ENCODE assay signal across 8 cellular contexts in the genomic region with DNA sequence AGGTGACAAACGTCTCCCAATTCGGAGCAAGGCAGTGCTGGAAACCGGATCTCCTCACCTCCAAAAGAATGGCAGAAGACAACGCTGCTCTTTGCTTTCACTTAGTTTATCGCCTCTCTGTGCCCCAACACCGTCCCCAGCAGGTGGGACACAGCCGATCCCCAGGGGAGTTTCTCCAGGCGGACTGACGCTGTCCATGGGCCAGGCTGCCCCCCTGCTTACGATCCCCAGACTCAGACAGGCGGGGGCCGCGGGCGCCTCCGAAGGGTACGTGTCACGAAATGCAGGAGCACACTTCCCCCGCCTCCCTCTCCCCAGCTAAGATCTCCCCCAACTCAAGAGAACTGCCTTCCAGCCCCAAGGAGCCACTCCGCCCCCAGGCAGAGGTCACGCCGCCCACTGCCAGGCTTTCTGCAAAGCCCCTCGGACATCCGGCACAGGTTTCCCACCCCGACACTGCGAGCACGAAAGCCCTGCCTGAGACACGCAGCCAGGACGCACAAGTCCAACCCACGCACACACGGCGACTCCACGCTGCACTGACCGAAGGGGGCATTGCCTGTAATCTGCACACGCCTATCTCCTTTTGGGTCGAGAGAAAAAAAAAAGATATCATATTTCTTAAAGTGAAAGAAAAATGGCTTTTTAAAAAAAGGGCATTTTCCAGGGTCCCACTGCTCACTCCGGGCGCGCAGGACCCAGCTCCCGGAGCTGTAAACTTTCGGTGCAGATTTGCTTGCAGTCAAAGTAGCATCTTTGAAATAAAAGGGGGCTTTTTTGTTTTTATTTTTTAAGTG. TPM values are rescaled to one million over a fixed set of nuclear protein-coding genes. Genes with fewer than 3 reads are reported as not detected.
DNase-seq lines count a peak whose midpoint lies in the region; ATAC-seq and TF ChIP-seq lines count a peak whose summit lies in the region.

No MANE protein-coding gene starts in this region.

- peaks cover 8 to 34% (median 13%) of the 10 kb centered on the region in 4 donors for H3K36me3 ChIP-seq in esophagus muscularis mucosa
- no peaks in the 10 kb centered on the region for H3K36me3 ChIP-seq in mucosa of descending colon (ENCODE audit: low read depth)
- H3K36me3 ChIP-seq in upper lobe of right lung = peaks cover 21% of the 10 kb centered on the region

- no peak for TF ChIP-seq POLR2A in esophagus muscularis mucosa (IDR thresholded peaks at IDR 0.05; ENCODE audit: low read depth)

- no peak for TF ChIP-seq EP300 in esophagus muscularis mucosa (IDR thresholded peaks at IDR 0.05)

- peaks cover 17% of the 10 kb centered on the region for H3K4me1 Mint-ChIP-seq in T-helper 2 cell treated with Interferon-gamma antibody and Interleukin-4, amounts not matched to agents 5 μg/mL and 100 μg/mL, for 36 hours (ENCODE audit: low read depth)

- no peaks in the 10 kb centered on the region for H3K9me3 Mint-ChIP-seq in T-helper 2 cell treated with Interferon-gamma antibody and Interleukin-4, amounts not matched to agents 5 μg/mL and 100 μg/mL, for 36 hours

- peak in 1 of 3 experiments; percentile 18 for TF ChIP-seq CTCF in esophagus muscularis mucosa (IDR thresholded peaks at IDR 0.05)
- no peak for TF ChIP-seq CTCF in mucosa of descending colon (IDR thresholded peaks at IDR 0.05)
- peak; percentile 34 for TF ChIP-seq CTCF in upper lobe of right lung (IDR thresholded peaks at IDR 0.05)

- H3K4me3 ChIP-seq in esophagus muscularis mucosa = peak overlapping the region; percentile 79 to 96 (median 88)
- peak overlapping the region; percentile 94 for H3K4me3 ChIP-seq in mucosa of descending colon
- peak overlapping the region; percentile 84 for H3K4me3 ChIP-seq in upper lobe of right lung

- H3K27me3 ChIP-seq in esophagus muscularis mucosa (no peaks in the 10 kb centered on the region), upper lobe of right lung (no peaks in the 10 kb centered on the region)

- no peak overlapping the region for H3K4me3 Mint-ChIP-seq in T-helper 2 cell treated with Interferon-gamma antibody and Interleukin-4, amounts not matched to agents 5 μg/mL and 100 μg/mL, for 36 hours

- H3K27me3 Mint-ChIP-seq in T-helper 2 cell treated with Interferon-gamma antibody and Interleukin-4, amounts not matched to agents 5 μg/mL and 100 μg/mL, for 36 hours (ENCODE audit: low read depth) = peaks cover 32% of the 10 kb centered on the region

- H3K36me3 Mint-ChIP-seq in T-helper 2 cell treated with Interferon-gamma antibody and Interleukin-4, amounts not matched to agents 5 μg/mL and 100 μg/mL, for 36 hours (ENCODE audit: low read depth) = no peaks in the 10 kb centered on the region

- H3K27ac ChIP-seq in esophagus muscularis mucosa (replicated peaks in 1 of 4) (peak overlapping the region; percentile 89 to 94 (median 91)), upper lobe of right lung (peak overlapping the region; percentile 95)

- intact Hi-C loops in esophagus muscularis mucosa (cut with DNase I) = loop anchor here (10.0 kb wide), 1 partner anchor 934 kb away; the partner anchor contains the start of gene RBM26
- intact Hi-C loops in mucosa of descending colon (cut with DNase I, micrococcal nuclease) = loop anchor here in 1 of 2 donors (5.0 kb wide), 1 partner anchor 207 kb away; no protein-coding TSS in a partner anchor
- intact Hi-C loops in upper lobe of right lung (cut with DNase I) = no loop called here

- H3K9me3 ChIP-seq in esophagus muscularis mucosa (no peaks in the 10 kb centered on the region), mucosa of descending colon (no peaks in the 10 kb centered on the region), upper lobe of right lung (no peaks in the 10 kb centered on the region)

- H3K4me1 ChIP-seq in esophagus muscularis mucosa (peaks cover 21 to 42% (median 37%) of the 10 kb centered on the region in 4 donors), mucosa of descending colon (ENCODE audit: low read depth) (peaks cover 14% of the 10 kb centered on the region), upper lobe of right lung (peaks cover 33% of the 10 kb centered on the region)

- H3K27ac Mint-ChIP-seq in T-helper 2 cell treated with Interferon-gamma antibody and Interleukin-4, amounts not matched to agents 5 μg/mL and 100 μg/mL, for 36 hours = no peak overlapping the region

- peak; percentile 23 for ATAC-seq in HG03432 (IDR thresholded peaks at IDR 0.05; ENCODE audit: unreplicated experiment)
- ATAC-seq in mucosa of descending colon = peak; percentile 8
- peak; percentile 56 for ATAC-seq in upper lobe of right lung

- peak; percentile 10 for DNase-seq in NCI-H345 (lab: John Stamatoyannopoulos, UW)
- DNase-seq in NCI-H345 treated with DMSO at 0.1 percent for 48 hours (lab: John Stamatoyannopoulos, UW; ENCODE audit: unreplicated experiment) = no peak
- peak; percentile 6 for DNase-seq in T-helper 2 cell treated with Interferon-gamma antibody and Interleukin-4, amounts not matched to agents 5 μg/mL and 100 μg/mL, for 36 hours (ENCODE audit: low spot score)
- DNase-seq in esophagus muscularis mucosa (ENCODE audit: extremely low spot score) = peak; percentile 93
- peak; percentile 68 to 79 (median 73) for DNase-seq in mucosa of descending colon
- peak; percentile 91 for DNase-seq in upper lobe of right lung
- no peak for DNase-seq in NCI-H2029 treated with DMSO at 0.1 percent for 48 hours (lab: John Stamatoyannopoulos, UW)

- WGBS in esophagus muscularis mucosa = under 1% methylated on average over 26 of the region's 40 CpGs

RNA-seq across cellular contexts. Expression of gene SPRY2, which starts 1.9 kb away (rescaled TPM):
- total RNA-seq in esophagus muscularis mucosa (10 to 100 TPM; 44.3 to 46.1 (median 44.7) TPM), mucosa of descending colon (10 to 100 TPM; 47.8 to 51.3 (median 50.9) TPM), upper lobe of right lung (55.3 TPM)

Comparison
In these comparisons a context has a peak if more than half of its experiments do, and no peak if none do; other contexts are left out.
1. DNase-seq: peak in NCI-H345 (single experiment), T-helper 2 cell treated with Interferon-gamma antibody and Interleukin-4, amounts not matched to agents 5 μg/mL and 100 μg/mL, for 36 hours (single experiment), esophagus muscularis mucosa (single experiment), mucosa of descending colon (3 of 3) and upper lobe of right lung (single experiment); none in NCI-H345 treated with DMSO at 0.1 percent for 48 hours (single experiment) and NCI-H2029 treated with DMSO at 0.1 percent for 48 hours (single experiment).
2. Peak in every context shown above with its lines, with median percentiles within 50 percentile points of each other: ATAC-seq and H3K4me3 ChIP-seq.